Comparison of ENCODE assay signal across 9 cellular contexts in the genomic region with DNA sequence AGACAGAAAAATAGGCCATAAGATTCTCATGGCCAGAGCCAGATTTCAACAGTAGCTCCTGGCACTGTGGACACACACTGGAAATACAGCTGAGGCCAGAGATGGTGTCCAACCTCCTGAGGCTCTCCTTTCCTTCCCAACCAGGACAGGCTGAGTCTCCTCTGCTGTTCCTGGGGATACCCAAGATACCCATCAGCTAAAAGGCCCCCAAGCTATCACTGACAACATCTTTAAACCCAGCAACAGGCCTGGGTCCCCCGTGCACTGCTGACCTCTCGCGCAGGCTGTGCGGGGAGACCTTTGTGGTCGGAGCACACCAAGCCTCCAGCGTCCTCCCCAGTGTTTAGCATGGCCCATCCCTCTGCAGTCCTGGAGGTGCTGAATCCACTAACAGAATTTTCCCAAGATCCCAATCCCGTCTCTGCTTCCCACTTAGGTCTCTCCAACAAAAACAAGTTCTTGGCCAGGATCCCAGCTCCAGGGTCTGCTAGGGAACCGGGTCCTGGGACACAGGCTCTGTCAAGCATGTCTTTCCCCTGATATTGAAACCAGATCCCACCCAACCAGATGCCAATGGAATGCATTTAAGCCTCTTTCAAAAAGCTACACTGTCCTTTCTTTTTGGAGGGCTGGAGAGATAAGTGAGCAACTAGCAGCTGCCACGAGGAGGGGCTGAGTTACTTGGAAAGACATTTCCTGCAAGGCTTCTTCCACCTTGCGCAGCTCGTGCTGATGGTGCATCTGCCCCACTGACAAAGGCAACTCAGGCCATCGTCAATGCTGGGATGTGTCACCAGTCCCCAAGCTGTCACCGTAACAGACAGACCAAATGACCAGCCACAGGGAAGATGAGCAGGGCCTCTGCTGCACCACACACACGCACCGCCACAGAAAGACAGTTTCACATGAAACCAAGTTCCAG.
DNase-seq lines count a peak whose midpoint lies in the region; ATAC-seq and TF ChIP-seq lines count a peak whose summit lies in the region.
"Had no signal": no experiment of that assay in that cellular context is flagged by ENCODE, and none has a peak within 500 bp of the region (broad histone marks: within the 10 kb centered on the region; RNA-seq: fewer than 3 reads in every experiment).

No MANE protein-coding gene starts in this region.

- no peaks in the 10 kb centered on the region for H3K36me3 Mint-ChIP-seq in activated T-cell treated with anti-CD3 and anti-CD28 coated beads, Interleukin-2, amount 50 U/mL, for 24 hours (ENCODE audit: low read depth)

- peaks cover 27% of the 10 kb centered on the region for H3K27me3 Mint-ChIP-seq in activated T-cell treated with anti-CD3 and anti-CD28 coated beads, Interleukin-2, amount 50 U/mL, for 24 hours

- H3K36me3 ChIP-seq in thoracic aorta: no peaks in the 10 kb centered on the region
- H3K36me3 ChIP-seq: neutrophil had no signal

- H3K27me3 ChIP-seq in thoracic aorta (replicated peaks; ENCODE audit: insufficient read depth): no peaks in the 10 kb centered on the region
- H3K27me3 ChIP-seq: neutrophil had no signal

- TF ChIP-seq CTCF in thoracic aorta (IDR thresholded peaks at IDR 0.05): no peak

- H3K4me1 Mint-ChIP-seq in activated T-cell treated with anti-CD3 and anti-CD28 coated beads, Interleukin-2, amount 50 U/mL, for 24 hours (ENCODE audit: low read depth): peaks cover 56% of the 10 kb centered on the region

- H3K9me3 ChIP-seq in thoracic aorta: no peaks in the 10 kb centered on the region
- H3K9me3 ChIP-seq: neutrophil had no signal

- H3K9me3 Mint-ChIP-seq in activated T-cell treated with anti-CD3 and anti-CD28 coated beads, Interleukin-2, amount 50 U/mL, for 24 hours: no peaks in the 10 kb centered on the region

- peak overlapping the region; percentile 8 for H3K4me3 ChIP-seq in thoracic aorta

- ATAC-seq in HG03342 (IDR thresholded peaks at IDR 0.05; ENCODE audit: unreplicated experiment) (peak; percentile 14), thoracic aorta (ENCODE audit: insufficient number of reproducible peaks, low FRiP score, low read depth) (no peak)

- DNase-seq in activated T-cell treated with anti-CD3 and anti-CD28 coated beads, Interleukin-2, amount 50 U/mL, for 24 hours: peak; percentile 66
- DNase-seq in activated T-cell treated with anti-CD3 and anti-CD28 coated beads for 4 hours: no peak
- DNase-seq in fibroblast of peridontal ligament (ENCODE audit: extremely low read depth): peak; percentile 52
- no peak for DNase-seq in thoracic aorta (ENCODE audit: low spot score)
- no peak for DNase-seq in T-helper 1 cell
- DNase-seq in T-helper 9 cell: no peak
- DNase-seq in superior temporal gyrus (ENCODE audit: extremely low spot score): no peak

- peak overlapping the region in 1 of 2 donors; percentile 15 for H3K27ac ChIP-seq in thoracic aorta
- H3K27ac ChIP-seq: neutrophil had no signal

- peaks cover 28 to 76% of the 10 kb centered on the region in 2 donors for H3K4me1 ChIP-seq in thoracic aorta (ENCODE audit: control insufficient read depth in 1 of 2, low read depth in 2 of 2)

- H3K4me3 Mint-ChIP-seq in activated T-cell treated with anti-CD3 and anti-CD28 coated beads, Interleukin-2, amount 50 U/mL, for 24 hours: peak overlapping the region; percentile 59

- H3K27ac Mint-ChIP-seq in activated T-cell treated with anti-CD3 and anti-CD28 coated beads, Interleukin-2, amount 50 U/mL, for 24 hours: peak overlapping the region; percentile 94

Comparison
In these comparisons a context has a peak if more than half of its experiments do, and no peak if none do; other contexts are left out.
1. DNase-seq: peak in activated T-cell treated with anti-CD3 and anti-CD28 coated beads, Interleukin-2, amount 50 U/mL, for 24 hours (single experiment) and fibroblast of peridontal ligament (single experiment); none in activated T-cell treated with anti-CD3 and anti-CD28 coated beads for 4 hours (single experiment), thoracic aorta (single experiment), T-helper 1 cell (0 of 5), T-helper 9 cell (single experiment) and superior temporal gyrus (single experiment).